In the genomic region with DNA sequence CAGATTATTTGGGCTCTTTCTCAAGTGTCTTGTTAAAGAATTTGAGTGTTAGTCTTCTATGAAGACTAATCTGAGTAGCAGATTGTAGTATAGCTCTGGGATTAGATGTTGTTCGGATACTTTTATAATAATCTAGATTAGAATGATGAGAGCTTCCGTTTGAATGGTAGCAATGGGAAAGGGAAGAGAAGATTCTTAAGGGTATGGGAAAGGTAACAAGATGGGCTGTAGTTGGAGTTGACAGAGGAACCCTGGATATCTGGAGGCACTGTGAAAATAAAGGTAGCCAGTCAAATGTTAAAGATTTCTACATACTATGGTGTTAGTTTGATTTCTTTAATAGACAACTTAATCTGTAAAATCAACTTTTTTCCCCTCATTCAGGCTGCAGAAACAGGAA, we compare ENCODE assay signal across 20 cellular contexts.
"Had no signal": no experiment of that assay in that cellular context is flagged by ENCODE, and none has a peak within 500 bp of the region (broad histone marks: within the 10 kb centered on the region; RNA-seq: fewer than 3 reads in every experiment).

No MANE protein-coding gene starts in this region.

- H3K36me3 ChIP-seq: uterus had no signal

- H3K27me3 Mint-ChIP-seq: naive thymus-derived CD4-positive, alpha-beta T cell; progenitor cell of endocrine pancreas; stimulated activated naive CD8-positive, alpha-beta T cell treated with anti-CD3 and anti-CD28 coated beads, Interleukin-15, Interleukin-2, amounts not matched to agents 100 ng/mL and 50 ng/mL, for 24 hours had no signal

- H3K4me1 ChIP-seq: uterus had no signal

- H3K4me3 ChIP-seq: colonic mucosa, heart left ventricle, lung, pancreas, tibial artery, upper lobe of left lung, uterus had no signal

- H3K27ac ChIP-seq: colonic mucosa, heart left ventricle, pancreas, tibial artery, upper lobe of left lung, uterus had no signal

- H3K27ac Mint-ChIP-seq: progenitor cell of endocrine pancreas; stimulated activated naive CD8-positive, alpha-beta T cell treated with anti-CD3 and anti-CD28 coated beads, Interleukin-15, Interleukin-2, amounts not matched to agents 100 ng/mL and 50 ng/mL, for 24 hours had no signal

- DNase-seq: colonic mucosa; dermis blood vessel endothelial cell; foreskin melanocyte; heart left ventricle; hippocampal formation; left colon; left ventricle myocardium superior; naive thymus-derived CD4-positive, alpha-beta T cell; occipital lobe; pancreas; right cardiac atrium; small intestine; stimulated activated CD4-positive, alpha-beta T cell treated with anti-CD3 and anti-CD28 coated beads, Interleukin-2, amount 100 ng/mL, for 48 hours; tibial artery; upper lobe of left lung; uterus had no signal

- FAIRE-seq: endothelial cell of umbilical vein, pancreas, small intestine had no signal

- ATAC-seq: heart left ventricle; left colon; left ventricle myocardium superior; naive thymus-derived CD4-positive, alpha-beta T cell; pancreas; right cardiac atrium had no signal

- H3K9me3 Mint-ChIP-seq: naive thymus-derived CD4-positive, alpha-beta T cell; stimulated activated naive CD8-positive, alpha-beta T cell treated with anti-CD3 and anti-CD28 coated beads, Interleukin-15, Interleukin-2, amounts not matched to agents 100 ng/mL and 50 ng/mL, for 24 hours had no signal

- H3K4me3 Mint-ChIP-seq: stimulated activated naive CD8-positive, alpha-beta T cell treated with anti-CD3 and anti-CD28 coated beads, Interleukin-15, Interleukin-2, amounts not matched to agents 100 ng/mL and 50 ng/mL, for 24 hours had no signal

- H3K9me3 ChIP-seq: colonic mucosa, heart left ventricle, pancreas, tibial artery, upper lobe of left lung, uterus had no signal

- H3K27me3 ChIP-seq: colonic mucosa, heart left ventricle, pancreas, tibial artery, upper lobe of left lung, uterus had no signal
